ENCODE assay signal across 14 cellular contexts in genomic region chr11:48011125-48012050, GRCh38. TPM values are rescaled to one million over a fixed set of nuclear protein-coding genes. Genes with fewer than 3 reads are reported as not detected.
DNase-seq lines count a peak whose midpoint lies in the region; ATAC-seq, FAIRE-seq and TF ChIP-seq lines count a peak whose summit lies in the region.
"Had no signal": no experiment of that assay in that cellular context is flagged by ENCODE, and none has a peak within 500 bp of the region (broad histone marks: within the 10 kb centered on the region; RNA-seq: fewer than 3 reads in every experiment).

No MANE protein-coding gene starts in this region.

- peaks cover 0 to 1% (median 0%) of the 10 kb centered on the region in 8 donors for H3K9me3 Mint-ChIP-seq in CD4-positive, alpha-beta memory T cell
- H3K9me3 Mint-ChIP-seq in activated T-helper 2 cell treated with anti-CD3 and anti-CD28 coated beads, Interferon-gamma antibody, Interleukin-2, Interleukin-4, amounts not matched to agents 10 μg/mL and 5 μg/mL and 100 μg/mL, durations not matched to agents 14 hours and 24 hours and 36 hours, result no peaks in the 10 kb centered on the region
- H3K9me3 Mint-ChIP-seq in naive thymus-derived CD4-positive, alpha-beta T cell, result no peaks in the 10 kb centered on the region

- WGBS in A549 (ENCODE audit: missing lambda C conversion rate), result 89% methylated on average over 7 of the region's 7 CpGs
- WGBS in heart right ventricle, 2 donors, result 91 to 94% methylated on average over 7 of the region's 7 CpGs

- H3K36me3 Mint-ChIP-seq in CD4-positive, alpha-beta memory T cell, result no peaks in the 10 kb centered on the region
- peaks cover 42% of the 10 kb centered on the region for H3K36me3 Mint-ChIP-seq in activated T-helper 2 cell treated with anti-CD3 and anti-CD28 coated beads, Interferon-gamma antibody, Interleukin-2, Interleukin-4, amounts not matched to agents 10 μg/mL and 5 μg/mL and 100 μg/mL, durations not matched to agents 14 hours and 24 hours and 36 hours (ENCODE audit: low read depth)
- peaks cover 0 to 24% (median 0%) of the 10 kb centered on the region in 5 donors for H3K36me3 Mint-ChIP-seq in naive thymus-derived CD4-positive, alpha-beta T cell

- H3K4me3 ChIP-seq in A549 (no peak overlapping the region), heart right ventricle (no peak overlapping the region)
- H3K4me3 ChIP-seq in CD4-positive, alpha-beta memory T cell (ENCODE audit: low read length in 2 of 2), result no peak overlapping the region
- H3K4me3 ChIP-seq in naive thymus-derived CD4-positive, alpha-beta T cell (ENCODE audit: low read length), result no peak overlapping the region
- H3K4me3 ChIP-seq: mucosa of descending colon, testis had no signal

- POLR2A ChIA-PET in A549 (lab: Yijun Ruan, JAX), result no interaction called here
- POLR2A ChIA-PET in CD4-positive, alpha-beta memory T cell (lab: Charles Lee; ENCODE audit: partially characterized antibody), result interaction anchor here (5.3 to 15.6 kb wide), 5 partner anchors 4 to 45 kb away, joined by 22 to 296 read pairs (median 64); partner anchors contain the start of gene PTPRJ
- POLR2A ChIA-PET in naive thymus-derived CD4-positive, alpha-beta T cell (lab: Charles Lee), result interaction anchor here (0.5 to 5.5 kb wide), 6 partner anchors 23 to 97 kb away, joined by 3 to 27 read pairs (median 4); no protein-coding TSS in a partner anchor

- H3K27me3 ChIP-seq in CD4-positive, alpha-beta memory T cell (ENCODE audit: insufficient read depth, low read length), result no peaks in the 10 kb centered on the region
- H3K27me3 ChIP-seq in naive thymus-derived CD4-positive, alpha-beta T cell (ENCODE audit: control insufficient read depth in 2 of 2, insufficient read depth in 2 of 2, low read length in 2 of 2), result no peaks in the 10 kb centered on the region
- no peaks in the 10 kb centered on the region for H3K27me3 ChIP-seq in heart right ventricle
- H3K27me3 ChIP-seq: testis had no signal

- H3K4me3 Mint-ChIP-seq in CD4-positive, alpha-beta memory T cell, result peak overlapping the region in 7 of 8 donors; percentile 58 to 83 (median 75)
- peak overlapping the region; percentile 42 for H3K4me3 Mint-ChIP-seq in activated T-helper 2 cell treated with anti-CD3 and anti-CD28 coated beads, Interferon-gamma antibody, Interleukin-2, Interleukin-4, amounts not matched to agents 10 μg/mL and 5 μg/mL and 100 μg/mL, durations not matched to agents 14 hours and 24 hours and 36 hours (ENCODE audit: low read depth)
- H3K4me3 Mint-ChIP-seq in naive thymus-derived CD4-positive, alpha-beta T cell, result peak overlapping the region in 8 of 10 donors; percentile 4 to 79 (median 26)

- H3K36me3 ChIP-seq in CD4-positive, alpha-beta memory T cell (ENCODE audit: insufficient read depth, low read length), result no peaks in the 10 kb centered on the region
- H3K36me3 ChIP-seq in naive thymus-derived CD4-positive, alpha-beta T cell (ENCODE audit: control insufficient read depth in 2 of 3, insufficient read depth in 3 of 3, low read length in 3 of 3), result no peaks in the 10 kb centered on the region
- no peaks in the 10 kb centered on the region for H3K36me3 ChIP-seq in heart right ventricle

- no peak for TF ChIP-seq POLR2A in A549 (IDR thresholded peaks at IDR 0.05; ENCODE audit: low read length)
- no peak for TF ChIP-seq POLR2A in GM12892 (IDR thresholded peaks at IDR 0.05; ENCODE audit: low read depth, low read length)
- no peak for TF ChIP-seq POLR2A in GM12891 (IDR thresholded peaks at IDR 0.05; ENCODE audit: low read depth, low read length)

- no peak for TF ChIP-seq EP300 in A549 (IDR thresholded peaks at IDR 0.05)

- CTCF ChIA-PET in A549 (lab: Yijun Ruan, JAX), result interaction anchor here (0.7 to 1.2 kb wide), 5 partner anchors 9 to 1959 kb away, joined by 3 to 4 read pairs (median 3); no protein-coding TSS in a partner anchor
- CTCF ChIA-PET in CD4-positive, alpha-beta memory T cell (lab: Charles Lee; ENCODE audit: partially characterized antibody), result interaction anchor here (1.6 to 2.3 kb wide), 3 partner anchors 9 to 27 kb away, joined by 4 to 9 read pairs (median 6); no protein-coding TSS in a partner anchor
- CTCF ChIA-PET in naive thymus-derived CD4-positive, alpha-beta T cell (lab: Charles Lee), result interaction anchor here (0.6 kb wide), 1 partner anchor 25 kb away, joined by 3 read pairs; no protein-coding TSS in a partner anchor

- no peak for TF ChIP-seq RAD21 in A549 (conservative IDR thresholded peaks at IDR 0.05 in 1 of 2, IDR thresholded peaks at IDR 0.05 in 1 of 2)

- no peaks in the 10 kb centered on the region for H3K27me3 Mint-ChIP-seq in CD4-positive, alpha-beta memory T cell
- H3K27me3 Mint-ChIP-seq in activated T-helper 2 cell treated with anti-CD3 and anti-CD28 coated beads, Interferon-gamma antibody, Interleukin-2, Interleukin-4, amounts not matched to agents 10 μg/mL and 5 μg/mL and 100 μg/mL, durations not matched to agents 14 hours and 24 hours and 36 hours (ENCODE audit: low read depth), result no peaks in the 10 kb centered on the region
- H3K27me3 Mint-ChIP-seq in naive thymus-derived CD4-positive, alpha-beta T cell, result no peaks in the 10 kb centered on the region

- no peak for TF ChIP-seq CTCF in A549 (IDR thresholded peaks at IDR 0.05)
- no peak for TF ChIP-seq CTCF in heart right ventricle (IDR thresholded peaks at IDR 0.05)

- peak overlapping the region; percentile 84 to 98 (median 97) for H3K27ac Mint-ChIP-seq in CD4-positive, alpha-beta memory T cell
- peak overlapping the region; percentile 97 for H3K27ac Mint-ChIP-seq in activated T-helper 2 cell treated with anti-CD3 and anti-CD28 coated beads, Interferon-gamma antibody, Interleukin-2, Interleukin-4, amounts not matched to agents 10 μg/mL and 5 μg/mL and 100 μg/mL, durations not matched to agents 14 hours and 24 hours and 36 hours
- H3K27ac Mint-ChIP-seq in naive thymus-derived CD4-positive, alpha-beta T cell, result peak overlapping the region; percentile 81 to 97 (median 90)

- FAIRE-seq in A549 (lab: Jason Lieb, UNC) (no peak), GM12892 (lab: Jason Lieb, UNC) (no peak), GM12891 (lab: Jason Lieb, UNC) (no peak)

- H3K27ac ChIP-seq in A549 (peak overlapping the region; percentile 12 to 77; a peak in 4 of 6 replicates), heart right ventricle (peak overlapping the region in 1 of 10 donors; percentile 81)
- peak overlapping the region; percentile 76 for H3K27ac ChIP-seq in CD4-positive, alpha-beta memory T cell (ENCODE audit: low read depth, low read length)
- H3K27ac ChIP-seq in naive thymus-derived CD4-positive, alpha-beta T cell (ENCODE audit: low read depth, low read length), result peak overlapping the region; percentile 52
- H3K27ac ChIP-seq: parathyroid adenoma, testis had no signal

- H3K9me3 ChIP-seq in A549 (no peaks in the 10 kb centered on the region), heart right ventricle (no peaks in the 10 kb centered on the region)
- no peaks in the 10 kb centered on the region for H3K9me3 ChIP-seq in CD4-positive, alpha-beta memory T cell (ENCODE audit: control insufficient read depth in 1 of 2, low read length in 2 of 2)
- H3K9me3 ChIP-seq in naive thymus-derived CD4-positive, alpha-beta T cell (ENCODE audit: control insufficient read depth in 2 of 3, low read length in 3 of 3), result no peaks in the 10 kb centered on the region
- H3K9me3 ChIP-seq: mucosa of descending colon, testis had no signal

- no peak for DNase-seq in A549 (ENCODE audit: low read depth in 1 of 2, low spot score in 1 of 2)
- no peak for DNase-seq in CD4-positive, alpha-beta memory T cell
- DNase-seq in activated T-helper 2 cell treated with anti-CD3 and anti-CD28 coated beads, Interferon-gamma antibody, Interleukin-2, Interleukin-4, amounts not matched to agents 10 μg/mL and 5 μg/mL and 100 μg/mL, durations not matched to agents 14 hours and 24 hours and 36 hours (ENCODE audit: low spot score), result no peak
- DNase-seq in naive thymus-derived CD4-positive, alpha-beta T cell, result no peak
- no peak for DNase-seq in GM12892 (ENCODE audit: insufficient read length)
- no peak for DNase-seq in GM12891 (ENCODE audit: insufficient read length, low spot score)
- DNase-seq in heart right ventricle, result no peak
- DNase-seq: mucosa of descending colon, NCI-H1694 treated with DMSO at 0.1 percent for 48 hours, NCI-H526, testis had no signal

- H3K4me2 ChIP-seq in A549, result no peak overlapping the region

- H3K4me1 Mint-ChIP-seq in CD4-positive, alpha-beta memory T cell, result peaks cover 61 to 89% (median 76%) of the 10 kb centered on the region in 4 donors
- H3K4me1 Mint-ChIP-seq in activated T-helper 2 cell treated with anti-CD3 and anti-CD28 coated beads, Interferon-gamma antibody, Interleukin-2, Interleukin-4, amounts not matched to agents 10 μg/mL and 5 μg/mL and 100 μg/mL, durations not matched to agents 14 hours and 24 hours and 36 hours (ENCODE audit: low read depth), result peaks cover 75% of the 10 kb centered on the region
- H3K4me1 Mint-ChIP-seq in naive thymus-derived CD4-positive, alpha-beta T cell, result peaks cover 58 to 84% (median 80%) of the 10 kb centered on the region in 7 donors

- intact Hi-C loops in CD4-positive, alpha-beta memory T cell (cut with micrococcal nuclease), result loop anchor here (2.0 kb wide), 1 partner anchor 45 kb away; no protein-coding TSS in a partner anchor
- intact Hi-C loops in activated T-helper 2 cell treated with anti-CD3 and anti-CD28 coated beads, Interferon-gamma antibody, Interleukin-2, Interleukin-4, amounts not matched to agents 10 μg/mL and 5 μg/mL and 100 μg/mL, durations not matched to agents 14 hours and 24 hours and 36 hours (cut with micrococcal nuclease), result loop anchor here (2.0 to 5.0 kb wide), 3 partner anchors 43 to 244 kb away; partner anchors contain the start of gene FNBP4
- intact Hi-C loops in naive thymus-derived CD4-positive, alpha-beta T cell (cut with micrococcal nuclease), result loop anchor here (1.0 to 2.0 kb wide), 3 partner anchors 10 to 43 kb away; no protein-coding TSS in a partner anchor
- intact Hi-C loops in heart right ventricle (cut with DNase I), result loop anchor here in 1 of 10 donors (10.0 kb wide), 1 partner anchor 73 kb away; no protein-coding TSS in a partner anchor

- H3K4me1 ChIP-seq in A549, result peaks cover 94% of the 10 kb centered on the region
- peaks cover 91% of the 10 kb centered on the region for H3K4me1 ChIP-seq in CD4-positive, alpha-beta memory T cell (ENCODE audit: insufficient read depth, low read length)
- H3K4me1 ChIP-seq in naive thymus-derived CD4-positive, alpha-beta T cell (ENCODE audit: control insufficient read depth in 2 of 2, insufficient read depth in 2 of 2, low read length in 2 of 2), result peaks cover 59 to 84% of the 10 kb centered on the region in 2 donors
- H3K4me1 ChIP-seq in heart right ventricle, result peaks cover 0 to 100% (median 12%) of the 10 kb centered on the region in 9 donors
- H3K4me1 ChIP-seq: testis had no signal

- ATAC-seq in A549 (no peak), GM19395 (IDR thresholded peaks at IDR 0.05; ENCODE audit: unreplicated experiment) (no peak), heart right ventricle (no peak)
- no peak for ATAC-seq in naive thymus-derived CD4-positive, alpha-beta T cell
- ATAC-seq: Panc1 had no signal

RNA-seq across cellular contexts. Expression of gene PTPRJ, which starts 31.0 kb away (rescaled TPM):
- polyA plus RNA-seq in A549 (2011; rRNA removed), result 30.3 and 46.2 TPM in 2 replicates
- polyA plus RNA-seq in A549 (2012; cell fraction: cytosol; rRNA removed), result 15.4 and 22.0 TPM in 2 replicates
- polyA plus RNA-seq in A549 (2012; cell fraction: nucleus; rRNA removed), result 23.1 and 39.4 TPM in 2 replicates
- 47.0 to 55.6 TPM (median 50.5 TPM) in 3 replicates for polyA plus RNA-seq in A549 (2017; fragmentation: RNase III; extraction: RNeasy Plus Mini Kit Qiagen cat#74134 plus additional on column Dnase treatment)
- 62.1 and 63.5 TPM in 2 replicates for polyA minus RNA-seq in A549 (2011; rRNA and poly(A)+ RNA removed)
- total RNA-seq in CD4-positive, alpha-beta memory T cell, result 10 to 100 TPM; 57.8 to 57.9 TPM
- polyA plus RNA-seq in CD4-positive, alpha-beta memory T cell, result 10 to 100 TPM in 1 of 2 donors, 1 to 10 TPM in 1; 3.3 to 16.6 TPM
- total RNA-seq in activated T-helper 2 cell treated with anti-CD3 and anti-CD28 coated beads, Interferon-gamma antibody, Interleukin-2, Interleukin-4, amounts not matched to agents 10 μg/mL and 5 μg/mL and 100 μg/mL, durations not matched to agents 14 hours and 24 hours and 36 hours, result 50.9 and 53.2 TPM in 2 replicates
- 10 to 100 TPM; 31.8 to 82.3 (median 53.9) TPM for total RNA-seq in naive thymus-derived CD4-positive, alpha-beta T cell
- 10 to 100 TPM in 1 of 2 donors, 1 to 10 TPM in 1; 7.0 to 11.8 TPM for polyA plus RNA-seq in naive thymus-derived CD4-positive, alpha-beta T cell
- polyA plus RNA-seq in GM12892 (2012; ENCODE audit: missing spikeins), result 6.9 TPM
- 7.1 TPM for polyA plus RNA-seq in GM12891 (2012; ENCODE audit: low read depth, missing spikeins)
- total RNA-seq in heart right ventricle, result 10 to 100 TPM in 2 of 10 donors, 1 to 10 TPM in 8; 5.6 to 22.9 (median 7.5) TPM
- 1 to 10 TPM in 1 of 2 donors, under 1 TPM in 1; 0.78 to 1.5 TPM for polyA plus RNA-seq in heart right ventricle
